ENCODE assay signal across 1 cellular context in genomic region chr10:102420810-102421644, GRCh38.
TF ChIP-seq lines count a peak whose summit lies in the region.

TSS of gene FBXL15 (plus strand) at chr10:102420836. CDS start at chr10:102421130, 294 bp downstream.

TF ChIP-seq in HepG2, 621 proteins besides CTCF, POLR2A, EP300 and RAD21 (continued from another document and continues in another):
- TF ChIP-seq SYNCRIP (IDR thresholded peaks at IDR 0.05; ENCODE audit: insufficient read depth, low read depth, low read length) (no peak), ZNF580 (CRISPR knock-in tag; IDR thresholded peaks at IDR 0.05; ENCODE audit: borderline replicate concordance, low read depth) (peak; percentile 85; the same call in 1 of the 2 replicates), JUNB (CRISPR knock-in tag; IDR thresholded peaks at IDR 0.05; ENCODE audit: borderline replicate concordance) (no peak), ZNF331 (CRISPR knock-in tag; IDR thresholded peaks at IDR 0.05) (peak; percentile 91), ZNF749 (CRISPR knock-in tag; IDR thresholded peaks at IDR 0.05; ENCODE audit: borderline replicate concordance) (no peak), BCL3 (CRISPR knock-in tag; IDR thresholded peaks at IDR 0.05) (no peak), ZNF792 (CRISPR knock-in tag; IDR thresholded peaks at IDR 0.05) (peak; percentile 93), MLXIP (CRISPR knock-in tag; IDR thresholded peaks at IDR 0.05; ENCODE audit: borderline replicate concordance) (no peak), KDM3A (CRISPR knock-in tag; IDR thresholded peaks at IDR 0.05; ENCODE audit: low read depth) (peak; percentile 95; the same call in 1 of the 2 replicates), SNRNP70 (IDR thresholded peaks at IDR 0.05; ENCODE audit: low read depth, low read length) (no peak), ZBTB43 (CRISPR knock-in tag; conservative IDR thresholded peaks at IDR 0.05) (no peak), PHF21A (CRISPR knock-in tag; IDR thresholded peaks at IDR 0.05) (peak; percentile 79), GLMP (CRISPR knock-in tag; IDR thresholded peaks at IDR 0.05; ENCODE audit: borderline replicate concordance) (no peak), CEBPG (CRISPR knock-in tag; IDR thresholded peaks at IDR 0.05) (peak; percentile 29; the same call in 1 of the 2 replicates), EHMT2 (IDR thresholded peaks at IDR 0.05; ENCODE audit: borderline replicate concordance, low read depth, low read length) (no peak), ZNF12 (CRISPR knock-in tag; IDR thresholded peaks at IDR 0.05) (peak; percentile 6; the same call in 1 of the 2 replicates), POLR2AphosphoS5 (IDR thresholded peaks at IDR 0.05; ENCODE audit: low read depth, low read length) (peak; percentile 49), THAP8 (CRISPR knock-in tag; IDR thresholded peaks at IDR 0.05; ENCODE audit: borderline replicate concordance) (no peak), RXRA (CRISPR knock-in tag; IDR thresholded peaks at IDR 0.05) (peak; percentile 70), CBX1 (IDR thresholded peaks at IDR 0.05; ENCODE audit: low read depth) (peak; percentile 30), TFDP2 (CRISPR knock-in tag; IDR thresholded peaks at IDR 0.05) (peak; percentile 57), REL (CRISPR knock-in tag; conservative IDR thresholded peaks at IDR 0.05) (0 out of 2 replicates have a peak, but pooled peaks have one; percentile 23), CSRNP2 (CRISPR knock-in tag; conservative IDR thresholded peaks at IDR 0.05; ENCODE audit: low read depth) (no peak), ZNF616 (CRISPR knock-in tag; IDR thresholded peaks at IDR 0.05; ENCODE audit: low read depth) (no peak), KDM6A (CRISPR knock-in tag; IDR thresholded peaks at IDR 0.05; ENCODE audit: low read depth) (no peak), GMEB2 (CRISPR knock-in tag; IDR thresholded peaks at IDR 0.05; ENCODE audit: low read depth) (0 out of 2 replicates have a peak, but pooled peaks have one; percentile 31), ATF5 (CRISPR knock-in tag; IDR thresholded peaks at IDR 0.05; ENCODE audit: low read depth) (no peak), ZNF839 (CRISPR knock-in tag; IDR thresholded peaks at IDR 0.05; ENCODE audit: borderline replicate concordance) (no peak), MEF2D (CRISPR knock-in tag; IDR thresholded peaks at IDR 0.05) (no peak), ZNF768 (CRISPR knock-in tag; IDR thresholded peaks at IDR 0.05) (peak; percentile 64), IRF2 (CRISPR knock-in tag; IDR thresholded peaks at IDR 0.05) (peak; percentile 90), MEIS2 (CRISPR knock-in tag; IDR thresholded peaks at IDR 0.05) (0 out of 2 replicates have a peak, but pooled peaks have one; percentile 2), FOXC1 (CRISPR knock-in tag; IDR thresholded peaks at IDR 0.05; ENCODE audit: borderline replicate concordance) (peak; percentile 21; the same call in 1 of the 2 replicates), KDM5A (IDR thresholded peaks at IDR 0.05; ENCODE audit: borderline replicate concordance, low read length) (peak; percentile 98), LBX2 (CRISPR knock-in tag; IDR thresholded peaks at IDR 0.05; ENCODE audit: borderline replicate concordance) (no peak), SMC3 (IDR thresholded peaks at IDR 0.05; ENCODE audit: low read length) (no peak), ZNF276 (CRISPR knock-in tag; IDR thresholded peaks at IDR 0.05; ENCODE audit: low read depth) (0 out of 2 replicates have a peak, but pooled peaks have one; percentile 22), DMAP1 (CRISPR knock-in tag; IDR thresholded peaks at IDR 0.05) (peak; percentile 75), PAF1 (CRISPR knock-in tag; IDR thresholded peaks at IDR 0.05) (no peak), ZNF558 (CRISPR knock-in tag; IDR thresholded peaks at IDR 0.05; ENCODE audit: borderline replicate concordance) (no peak), MAZ (IDR thresholded peaks at IDR 0.05; ENCODE audit: borderline replicate concordance, low read depth, low read length) (peak; percentile 79; the same call in 1 of the 2 replicates), MAZ (CRISPR knock-in tag; IDR thresholded peaks at IDR 0.05; ENCODE audit: low read depth) (peak; percentile 65; the same call in 1 of the 2 replicates), ZFP36L1 (CRISPR knock-in tag; IDR thresholded peaks at IDR 0.05) (0 out of 2 replicates have a peak, but pooled peaks have one; percentile 3), ZNF607 (CRISPR knock-in tag; IDR thresholded peaks at IDR 0.05; ENCODE audit: borderline replicate concordance) (no peak; the same call in 1 of the 2 replicates), RBM39 (IDR thresholded peaks at IDR 0.05; ENCODE audit: low read depth, low read length, poor library complexity, severe bottlenecking) (peak; percentile 41), PHB2 (IDR thresholded peaks at IDR 0.05; ENCODE audit: partially characterized antibody) (no peak), RFX5 (IDR thresholded peaks at IDR 0.05; ENCODE audit: low read depth, low read length) (peak; percentile 71)
